ENCODE assay signal across 27 cellular contexts in the genomic region with DNA sequence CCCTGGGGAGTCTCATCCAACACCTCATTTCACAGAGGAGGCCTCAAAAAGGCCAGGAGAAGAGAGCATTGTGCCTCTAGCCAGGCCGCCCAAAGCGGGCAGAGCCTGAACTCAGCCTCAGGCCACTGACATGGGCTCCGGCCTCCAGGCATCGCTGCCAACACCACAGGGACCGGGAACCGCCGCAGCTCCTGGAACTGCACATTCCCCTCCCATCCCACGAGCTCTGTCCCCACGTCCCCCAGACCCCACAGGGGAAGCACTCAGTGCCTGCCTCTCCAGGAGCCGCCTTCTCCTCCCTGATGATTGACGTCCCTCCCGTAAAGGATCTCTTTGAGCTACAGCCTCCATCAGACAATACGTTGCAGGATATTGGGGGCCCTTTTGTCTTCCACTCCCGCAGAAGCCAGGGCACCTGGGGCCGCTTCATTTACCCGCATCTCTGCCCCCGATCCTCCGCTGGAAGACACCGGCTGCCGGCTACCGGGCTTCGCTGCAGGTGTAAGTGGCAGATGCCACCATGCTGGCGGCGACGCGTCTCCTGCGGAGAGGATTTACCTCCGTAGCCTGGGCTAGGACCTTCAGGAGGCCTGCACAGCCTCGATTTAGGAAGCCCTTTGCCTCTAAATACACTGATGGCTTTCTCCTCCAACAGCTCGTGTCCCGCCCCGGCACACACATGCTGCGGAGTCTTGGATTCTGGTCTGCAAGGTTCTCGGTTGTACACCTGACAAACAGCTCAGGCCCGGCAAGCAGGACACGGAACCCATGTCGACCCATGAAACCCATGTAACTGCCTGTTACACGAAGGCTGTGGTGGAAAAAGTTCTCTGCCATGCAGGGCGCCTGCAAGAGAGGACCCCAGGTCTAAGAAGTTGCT.
"Had no signal": no experiment of that assay in that cellular context is flagged by ENCODE, and none has a peak within 500 bp of the region (broad histone marks: within the 10 kb centered on the region; RNA-seq: fewer than 3 reads in every experiment).

No MANE protein-coding gene starts in this region.

- H3K27me3 Mint-ChIP-seq: stimulated activated naive CD8-positive, alpha-beta T cell treated with anti-CD3 and anti-CD28 coated beads, Interleukin-15, Interleukin-2, amounts not matched to agents 100 ng/mL and 50 ng/mL, for 24 hours had no signal

- H3K36me3 ChIP-seq: left lung, lower lobe of right lung, neutrophil, spleen, suprapubic skin, thoracic aorta, tibial artery, uterus had no signal

- H3K9me3 ChIP-seq: left lung, lower lobe of right lung, neutrophil, spleen, suprapubic skin, thoracic aorta, tibial artery, uterus had no signal

- H2AFZ ChIP-seq: parathyroid adenoma had no signal

- H3K4me1 Mint-ChIP-seq: naive thymus-derived CD8-positive, alpha-beta T cell; nephron; stimulated activated effector memory CD8-positive, alpha-beta T cell treated with anti-CD3 and anti-CD28 coated beads, Interleukin-12 subunit alpha, Interleukin-12 subunit beta, amount 100 ng/mL, for 72 hours had no signal

- H3K27ac ChIP-seq: left lung, lower lobe of right lung, neutrophil, parathyroid adenoma, spleen, suprapubic skin, thoracic aorta, tibial artery, uterus had no signal

- H3K27ac Mint-ChIP-seq: naive thymus-derived CD8-positive, alpha-beta T cell; stimulated activated effector memory CD8-positive, alpha-beta T cell treated with anti-CD3 and anti-CD28 coated beads, Interleukin-12 subunit alpha, Interleukin-12 subunit beta, amount 100 ng/mL, for 72 hours; stimulated activated naive CD8-positive, alpha-beta T cell treated with anti-CD3 and anti-CD28 coated beads, Interleukin-15, Interleukin-2, amounts not matched to agents 100 ng/mL and 50 ng/mL, for 24 hours had no signal

- H3K4me1 ChIP-seq: left lung, lower lobe of right lung, parathyroid adenoma, spleen, suprapubic skin, tibial artery, uterus had no signal

- H3K9ac ChIP-seq: parathyroid adenoma had no signal

- H3K9me3 Mint-ChIP-seq: naive thymus-derived CD8-positive, alpha-beta T cell; nephron; neural crest cell; stimulated activated effector memory CD8-positive, alpha-beta T cell treated with anti-CD3 and anti-CD28 coated beads, Interleukin-12 subunit alpha, Interleukin-12 subunit beta, amount 100 ng/mL, for 72 hours; stimulated activated naive CD8-positive, alpha-beta T cell treated with anti-CD3 and anti-CD28 coated beads, Interleukin-15, Interleukin-2, amounts not matched to agents 100 ng/mL and 50 ng/mL, for 24 hours had no signal

- DNase-seq: hippocampal formation; kidney; left colon; lower lobe of right lung; mammary epithelial cell; mesenchymal stem cell; naive thymus-derived CD8-positive, alpha-beta T cell; occipital lobe; retina; right cardiac atrium; small intestine; spleen; stimulated activated CD4-positive, alpha-beta T cell treated with anti-CD3 and anti-CD28 coated beads, Interleukin-4, amount 100 ng/mL, for 24 hours; stimulated activated naive CD4-positive, alpha-beta T cell; trophoblast cell; uterus had no signal

- H3K36me3 Mint-ChIP-seq: naive thymus-derived CD8-positive, alpha-beta T cell; stimulated activated effector memory CD8-positive, alpha-beta T cell treated with anti-CD3 and anti-CD28 coated beads, Interleukin-12 subunit alpha, Interleukin-12 subunit beta, amount 100 ng/mL, for 72 hours had no signal

- H3K4me3 ChIP-seq: left lung, lower lobe of right lung, spleen, suprapubic skin, thoracic aorta, tibial artery, uterus had no signal

- ATAC-seq: left colon; left lung; lower lobe of right lung; naive thymus-derived CD8-positive, alpha-beta T cell; right cardiac atrium; sciatic nerve; stimulated activated effector memory CD8-positive, alpha-beta T cell treated with anti-CD3 and anti-CD28 coated beads, Interleukin-12 subunit alpha, Interleukin-12 subunit beta, amount 100 ng/mL, for 72 hours had no signal

- FAIRE-seq: kidney, small intestine had no signal

- H3K27me3 ChIP-seq: left lung, neutrophil, spleen, suprapubic skin, tibial artery, uterus had no signal

- H3K4me3 Mint-ChIP-seq: naive thymus-derived CD8-positive, alpha-beta T cell; nephron; neural crest cell; stimulated activated effector memory CD8-positive, alpha-beta T cell treated with anti-CD3 and anti-CD28 coated beads, Interleukin-12 subunit alpha, Interleukin-12 subunit beta, amount 100 ng/mL, for 72 hours; stimulated activated naive CD8-positive, alpha-beta T cell treated with anti-CD3 and anti-CD28 coated beads, Interleukin-15, Interleukin-2, amounts not matched to agents 100 ng/mL and 50 ng/mL, for 24 hours had no signal
